ENCODE assay signal across 17 cellular contexts in the genomic region with DNA sequence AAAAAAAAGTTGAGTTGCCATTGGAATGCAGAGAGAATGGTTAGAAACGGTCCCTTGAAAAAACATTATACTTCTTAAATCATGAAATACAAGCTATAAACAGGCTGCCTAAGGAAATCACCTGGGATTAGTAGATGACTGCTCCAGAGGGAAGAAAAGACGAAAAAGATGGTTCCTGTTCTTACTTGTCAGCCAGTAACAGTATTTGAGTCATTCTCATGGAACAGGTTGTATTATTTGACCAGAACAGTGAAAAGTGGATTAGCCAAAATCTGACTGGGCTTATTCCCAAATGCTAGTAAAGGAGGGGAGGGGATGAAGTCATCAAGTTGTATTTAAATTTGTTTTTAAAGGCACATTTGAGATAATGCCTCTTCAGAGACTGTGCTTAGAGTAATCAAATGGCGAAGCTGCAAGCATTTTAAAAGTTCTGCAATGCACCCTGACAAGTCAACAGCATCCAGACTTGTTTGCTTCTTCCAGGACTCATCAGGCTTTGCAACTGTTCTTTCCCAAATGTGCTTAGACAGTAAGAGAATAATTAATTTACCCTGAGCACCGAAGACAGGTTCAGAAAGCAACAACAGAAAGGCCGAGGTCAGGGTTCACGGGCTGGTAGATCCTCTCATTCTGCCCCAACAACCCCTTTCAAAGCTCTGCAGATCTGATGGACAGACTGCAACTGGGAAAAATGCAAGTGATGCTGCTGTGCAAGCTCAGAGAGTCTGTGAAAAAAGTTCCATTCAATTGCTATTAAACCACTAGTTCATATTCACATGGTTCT.
A peak's percentile ranks its signal among the peaks of the same experiment; 100 is the strongest.
DNase-seq lines count a peak whose midpoint lies in the region; ATAC-seq and TF ChIP-seq lines count a peak whose summit lies in the region.
"Had no signal": no experiment of that assay in that cellular context is flagged by ENCODE, and none has a peak within 500 bp of the region (broad histone marks: within the 10 kb centered on the region; RNA-seq: fewer than 3 reads in every experiment).

No MANE protein-coding gene starts in this region.

- DNase-seq in GM23338 (ENCODE audit: low spot score): no peak
- peak; percentile 66 for DNase-seq in SK-N-DZ (ENCODE audit: low spot score)
- peak; percentile 2 for DNase-seq in epithelial cell of esophagus (ENCODE audit: low read depth)
- DNase-seq in neuronal stem cell (ENCODE audit: low spot score): peak; percentile 51
- DNase-seq in NCI-H1417 (lab: John Stamatoyannopoulos, UW): no peak
- DNase-seq: 8988T; AML-193; CD4-positive, CD25-positive, alpha-beta regulatory T cell; DMS53; GF-D8; GM23248; H9 had no signal

- H4K8ac ChIP-seq in neuronal stem cell (ENCODE audit: low read depth, low read length): no peak overlapping the region

- H3K4me2 ChIP-seq in GM23338 (no peak overlapping the region), neuronal stem cell (ENCODE audit: insufficient read depth, low read length, poor library complexity, severe bottlenecking) (no peak overlapping the region)
- H3K4me2 ChIP-seq: BLaER1 treated with 17β-estradiol and CSF1 and Interleukin-3, amounts not matched to agents 10 nM and 100 nM had no signal

- no peak overlapping the region for H3K27ac ChIP-seq in GM23338 (ENCODE audit: low read depth)
- H3K27ac ChIP-seq in neuronal stem cell (replicated peaks; ENCODE audit: low read length): peak overlapping the region; percentile 23
- H3K27ac ChIP-seq: BLaER1 treated with 17β-estradiol and CSF1 and Interleukin-3, amounts not matched to agents 10 nM and 100 nM; GM23248; HL-60 had no signal

- no peak overlapping the region for H3K4me3 Mint-ChIP-seq in GM23338
- H3K4me3 Mint-ChIP-seq: CD4-positive, CD25-positive, alpha-beta regulatory T cell; H9 had no signal

- no peaks in the 10 kb centered on the region for H3K27me3 ChIP-seq in GM23338 (ENCODE audit: insufficient read depth)
- no peaks in the 10 kb centered on the region for H3K27me3 ChIP-seq in neuronal stem cell (ENCODE audit: control insufficient read depth in 3 of 3, insufficient read depth in 3 of 3, low read depth in 1 of 3, low read length in 3 of 3)
- H3K27me3 ChIP-seq: BLaER1 treated with 17β-estradiol and CSF1 and Interleukin-3, amounts not matched to agents 10 nM and 100 nM had no signal

- no peaks in the 10 kb centered on the region for H3K36me3 ChIP-seq in GM23338 (ENCODE audit: insufficient read depth)
- H3K36me3 ChIP-seq in neuronal stem cell (replicated peaks in 1 of 2; ENCODE audit: control insufficient read depth in 2 of 2, insufficient read depth in 2 of 2, low read length in 2 of 2): no peaks in the 10 kb centered on the region
- H3K36me3 ChIP-seq: BLaER1 treated with 17β-estradiol and CSF1 and Interleukin-3, amounts not matched to agents 10 nM and 100 nM had no signal

- no peak overlapping the region for H3K27ac Mint-ChIP-seq in GM23338
- H3K27ac Mint-ChIP-seq: CD4-positive, CD25-positive, alpha-beta regulatory T cell; H9 had no signal

- H2BK12ac ChIP-seq in neuronal stem cell (ENCODE audit: low read length): no peak overlapping the region

- H4K91ac ChIP-seq in neuronal stem cell (ENCODE audit: low read depth, low read length, poor library complexity): no peak overlapping the region

- H2AFZ ChIP-seq in GM23338: peak overlapping the region; percentile 57; the same call in 1 of the 2 replicates
- H2AFZ ChIP-seq in neuronal stem cell (ENCODE audit: low read length): no peak overlapping the region
- H2AFZ ChIP-seq: GM23248 had no signal

- H3F3A ChIP-seq in GM23338 (replicated peaks; ENCODE audit: low read depth): no peaks in the 10 kb centered on the region

- no peaks in the 10 kb centered on the region for H3K9me3 ChIP-seq in neuronal stem cell (replicated peaks in 1 of 2; ENCODE audit: control insufficient read depth in 2 of 2, insufficient read depth in 1 of 2, low read depth in 1 of 2, low read length in 2 of 2)

- no peaks in the 10 kb centered on the region for H3K4me1 Mint-ChIP-seq in GM23338
- H3K4me1 Mint-ChIP-seq: CD4-positive, CD25-positive, alpha-beta regulatory T cell; H9 had no signal

- no peak overlapping the region for H2BK5ac ChIP-seq in neuronal stem cell (ENCODE audit: low read length)

- no peak overlapping the region for H2BK15ac ChIP-seq in neuronal stem cell (ENCODE audit: low read length)

- H3K36me3 Mint-ChIP-seq in GM23338 (ENCODE audit: low read depth): peaks cover 10% of the 10 kb centered on the region; the same call in 2 of the 3 replicates
- H3K36me3 Mint-ChIP-seq: CD4-positive, CD25-positive, alpha-beta regulatory T cell had no signal

- WGBS in neuronal stem cell (ENCODE audit: extremely low coverage in 2 of 2, insufficient read length in 2 of 2, insufficient replicate concordance in 1 of 2), 2 donors: no CpG with 5 or more reads among the region's 6 CpGs

- ATAC-seq in GM23338: no peak
- no peak for ATAC-seq in GM19463 (IDR thresholded peaks at IDR 0.05; ENCODE audit: unreplicated experiment)
- ATAC-seq in HG03442 (IDR thresholded peaks at IDR 0.05; ENCODE audit: unreplicated experiment): no peak
- no peak for ATAC-seq in GM21717 (IDR thresholded peaks at IDR 0.05; ENCODE audit: unreplicated experiment)

- no peak for TF ChIP-seq CTCF in GM23338 (conservative IDR thresholded peaks at IDR 0.05; ENCODE audit: low read depth in 2 of 2)
- TF ChIP-seq CTCF in epithelial cell of esophagus (IDR thresholded peaks at IDR 0.05; ENCODE audit: insufficient read depth, low read depth, low read length, missing control alignments): no peak

- no peak overlapping the region for H3K9ac ChIP-seq in neuronal stem cell (ENCODE audit: low read depth, low read length, poor library complexity)
- H3K9ac ChIP-seq: BLaER1 treated with 17β-estradiol and CSF1 and Interleukin-3, amounts not matched to agents 10 nM and 100 nM; GM23248 had no signal

- H3K4me1 ChIP-seq in GM23338 (ENCODE audit: insufficient read depth) (no peaks in the 10 kb centered on the region), neuronal stem cell (ENCODE audit: control insufficient read depth in 2 of 2, insufficient read depth in 1 of 2, low read depth in 1 of 2, low read length in 2 of 2) (no peaks in the 10 kb centered on the region)
- H3K4me1 ChIP-seq: BLaER1 treated with 17β-estradiol and CSF1 and Interleukin-3, amounts not matched to agents 10 nM and 100 nM had no signal

- no peak overlapping the region for H3K18ac ChIP-seq in neuronal stem cell (ENCODE audit: low read length)

- no peaks in the 10 kb centered on the region for H3K79me1 ChIP-seq in neuronal stem cell (ENCODE audit: low read depth, low read length)

- no peaks in the 10 kb centered on the region for H3K27me3 Mint-ChIP-seq in GM23338 (ENCODE audit: insufficient read depth, low read depth, poor library complexity)
- H3K27me3 Mint-ChIP-seq: CD4-positive, CD25-positive, alpha-beta regulatory T cell had no signal

- no peak overlapping the region for H3K4me3 ChIP-seq in GM23338
- no peak overlapping the region for H3K4me3 ChIP-seq in epithelial cell of esophagus (ENCODE audit: low read length)
- H3K4me3 ChIP-seq in neuronal stem cell (ENCODE audit: low read length in 2 of 2): no peak overlapping the region
- H3K4me3 ChIP-seq: BLaER1 treated with 17β-estradiol and CSF1 and Interleukin-3, amounts not matched to agents 10 nM and 100 nM; GM23248 had no signal

- H3K9me3 Mint-ChIP-seq in GM23338: peaks cover 22% of the 10 kb centered on the region

- no peaks in the 10 kb centered on the region for H4K20me1 ChIP-seq in GM23338 (replicated peaks; ENCODE audit: insufficient read depth)
- H4K20me1 ChIP-seq: BLaER1 treated with 17β-estradiol and CSF1 and Interleukin-3, amounts not matched to agents 10 nM and 100 nM had no signal

- H3K4ac ChIP-seq in neuronal stem cell (ENCODE audit: low read length): no peak overlapping the region

- no peak overlapping the region for H3K23ac ChIP-seq in neuronal stem cell (ENCODE audit: low read depth, low read length, poor library complexity)

- H2BK120ac ChIP-seq in neuronal stem cell (ENCODE audit: low read depth, low read length): no peak overlapping the region

- no peaks in the 10 kb centered on the region for H3K79me2 ChIP-seq in GM23338 (replicated peaks; ENCODE audit: insufficient read depth)

- 0 out of 2 replicates have a peak, but pooled peaks cover 7% of the 10 kb centered on the region for H3K9me2 ChIP-seq in GM23338 (ENCODE audit: insufficient read depth)

- no peak overlapping the region for H3K14ac ChIP-seq in neuronal stem cell (ENCODE audit: low read length)

- no peak overlapping the region for H2AK5ac ChIP-seq in neuronal stem cell (ENCODE audit: low read depth, low read length)

TF ChIP-seq in GM23338, 12 proteins besides CTCF, POLR2A, EP300 and RAD21 (continues in another document):
- TF ChIP-seq REST (IDR thresholded peaks at IDR 0.05; ENCODE audit: unreplicated experiment) (no peak), NANOG (IDR thresholded peaks at IDR 0.05; ENCODE audit: borderline replicate concordance) (no peak)

Comparison
In these comparisons a context has a peak if more than half of its experiments do, and no peak if none do; other contexts are left out.
1. DNase-seq: peak in SK-N-DZ (single experiment), epithelial cell of esophagus (single experiment) and neuronal stem cell (single experiment); none in GM23338 (single experiment) and NCI-H1417 (0 of 3).